15 cellular contexts compared by ENCODE assay signal in the genomic region with DNA sequence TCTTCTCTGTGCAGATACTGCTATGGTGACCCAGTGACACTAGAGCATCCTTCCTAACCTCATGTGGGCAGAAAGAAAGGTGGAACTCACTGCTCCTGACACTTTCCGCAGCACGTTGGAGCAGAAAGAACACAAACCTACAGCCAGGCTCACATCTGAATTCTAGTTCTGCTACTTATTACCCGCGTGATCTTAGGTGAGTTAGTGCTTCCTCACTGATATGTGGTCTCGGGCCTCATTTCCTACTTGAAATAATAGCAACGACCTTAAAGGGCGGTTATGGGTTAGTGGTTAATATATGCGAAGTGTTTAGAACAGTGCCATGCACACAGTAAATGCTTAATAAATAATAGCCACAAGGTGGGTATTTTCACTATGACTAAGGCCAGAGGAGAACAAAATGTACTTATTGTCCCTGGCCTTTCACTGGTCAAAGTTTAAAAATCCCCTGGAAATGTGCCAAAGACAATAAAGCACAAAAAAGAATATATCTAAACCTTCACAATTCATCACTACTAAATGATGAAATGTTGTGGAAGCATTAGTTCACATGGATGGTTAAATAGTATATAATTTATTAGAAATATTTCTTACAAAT.
DNase-seq lines count a peak whose midpoint lies in the region; ATAC-seq and TF ChIP-seq lines count a peak whose summit lies in the region.
"Had no signal": no experiment of that assay in that cellular context is flagged by ENCODE, and none has a peak within 500 bp of the region (broad histone marks: within the 10 kb centered on the region; RNA-seq: fewer than 3 reads in every experiment).

No MANE protein-coding gene starts in this region.

- no peak for TF ChIP-seq CTCF in MCF 10A (IDR thresholded peaks at IDR 0.05; ENCODE audit: unreplicated experiment)
- TF ChIP-seq CTCF in breast epithelium (IDR thresholded peaks at IDR 0.05): no peak
- no peak for TF ChIP-seq CTCF in stomach (IDR thresholded peaks at IDR 0.05)

- DNase-seq in MCF 10A (ENCODE audit: unreplicated experiment) (peak; percentile 82), breast epithelium (ENCODE audit: low spot score in 2 of 2) (no peak), dermis microvascular lymphatic vessel endothelial cell (ENCODE audit: low read depth in 2 of 2) (peak; percentile 45 to 81), NCI-H526 (lab: John Stamatoyannopoulos, UW) (no peak), stomach (no peak), T1000 (lab: John Stamatoyannopoulos, UW) (no peak)
- DNase-seq in activated naive CD8-positive, alpha-beta T cell treated with anti-CD3 and anti-CD28 coated beads for 36 hours: no peak
- DNase-seq: 8988T; DND-41; stimulated activated CD4-positive, alpha-beta T cell treated with anti-CD3 and anti-CD28 coated beads, Interleukin-2, amount 100 ng/mL, for 24 hours; T-helper 9 cell had no signal

- no peak overlapping the region for H3K27ac ChIP-seq in breast epithelium
- H3K27ac ChIP-seq in stomach: peak overlapping the region in 2 of 5 donors; percentile 21 to 44

- TF ChIP-seq POLR2A in breast epithelium (IDR thresholded peaks at IDR 0.05): no peak
- no peak for TF ChIP-seq POLR2A in stomach (IDR thresholded peaks at IDR 0.05)

- no peaks in the 10 kb centered on the region for H3K4me1 ChIP-seq in breast epithelium
- H3K4me1 ChIP-seq in stomach: peaks cover 0 to 39% (median 8%) of the 10 kb centered on the region in 4 donors

- intact Hi-C loops in MCF 10A (cut with micrococcal nuclease): loop anchor here (1.0 to 5.0 kb wide), 2 partner anchors 93 to 206 kb away; no protein-coding TSS in a partner anchor
- intact Hi-C loops in breast epithelium (cut with DNase I; ENCODE audit: low total_unique reads): no loop called here
- intact Hi-C loops in stomach (cut with DNase I; ENCODE audit: low total_unique reads): loop anchor here (5.0 kb wide), 1 partner anchor 221 kb away; no protein-coding TSS in a partner anchor

- no peaks in the 10 kb centered on the region for H3K9me3 Mint-ChIP-seq in MCF 10A (ENCODE audit: unreplicated experiment)
- no peaks in the 10 kb centered on the region for H3K9me3 Mint-ChIP-seq in activated naive CD8-positive, alpha-beta T cell treated with anti-CD3 and anti-CD28 coated beads for 36 hours
- H3K9me3 Mint-ChIP-seq: IgD-negative memory B cell had no signal

- TF ChIP-seq EP300 in stomach (IDR thresholded peaks at IDR 0.05): no peak

- WGBS in stomach, 5 donors: 64 to 74% (median 70%) methylated on average over 8 of the region's 8 CpGs

- peak; percentile 84 for ATAC-seq in HG03108 (IDR thresholded peaks at IDR 0.05; ENCODE audit: unreplicated experiment)

- H3K27ac Mint-ChIP-seq in MCF 10A (ENCODE audit: low read depth, unreplicated experiment): peak overlapping the region; percentile 77
- no peak overlapping the region for H3K27ac Mint-ChIP-seq in activated naive CD8-positive, alpha-beta T cell treated with anti-CD3 and anti-CD28 coated beads for 36 hours

- no TSS peak for BruUV-seq in MCF 10A (replicated peaks; lab: Mats Ljungman, UMichigan)

- CTCF ChIA-PET in MCF 10A (lab: Yijun Ruan, JAX): interaction anchor here (0.7 to 3.1 kb wide), 10 partner anchors 22 to 228 kb away, joined by 3 to 35 read pairs (median 14); partner anchors contain the start of gene MYL12A

- no peaks in the 10 kb centered on the region for H3K36me3 Mint-ChIP-seq in MCF 10A (ENCODE audit: insufficient read depth, unreplicated experiment)
- H3K36me3 Mint-ChIP-seq in activated naive CD8-positive, alpha-beta T cell treated with anti-CD3 and anti-CD28 coated beads for 36 hours: no peaks in the 10 kb centered on the region

- POLR2A ChIA-PET in MCF 10A (lab: Yijun Ruan, JAX): interaction anchor here (3.1 kb wide), 1 partner anchor 94 kb away, joined by 23 read pairs; the partner anchor contains the start of gene MYL12A

- H3K27me3 ChIP-seq in breast epithelium (no peaks in the 10 kb centered on the region), stomach (no peaks in the 10 kb centered on the region)

- H3K9me3 ChIP-seq in breast epithelium (no peaks in the 10 kb centered on the region), stomach (no peaks in the 10 kb centered on the region)

- no peaks in the 10 kb centered on the region for H3K27me3 Mint-ChIP-seq in MCF 10A (ENCODE audit: insufficient read depth, unreplicated experiment)
- no peaks in the 10 kb centered on the region for H3K27me3 Mint-ChIP-seq in activated naive CD8-positive, alpha-beta T cell treated with anti-CD3 and anti-CD28 coated beads for 36 hours
- H3K27me3 Mint-ChIP-seq: IgD-negative memory B cell had no signal

- H3K4me1 Mint-ChIP-seq in MCF 10A (ENCODE audit: insufficient read depth, unreplicated experiment): peaks cover 52% of the 10 kb centered on the region
- H3K4me1 Mint-ChIP-seq in activated naive CD8-positive, alpha-beta T cell treated with anti-CD3 and anti-CD28 coated beads for 36 hours: peaks cover 3% of the 10 kb centered on the region

- H3K4me3 Mint-ChIP-seq in MCF 10A (ENCODE audit: unreplicated experiment): no peak overlapping the region
- no peak overlapping the region for H3K4me3 Mint-ChIP-seq in activated naive CD8-positive, alpha-beta T cell treated with anti-CD3 and anti-CD28 coated beads for 36 hours
- H3K4me3 Mint-ChIP-seq: IgD-negative memory B cell, neural crest cell had no signal

- no peak overlapping the region for H3K4me3 ChIP-seq in breast epithelium
- H3K4me3 ChIP-seq in stomach: no peak overlapping the region
- H3K4me3 ChIP-seq: coronary artery had no signal

- no peaks in the 10 kb centered on the region for H3K36me3 ChIP-seq in breast epithelium
- no peaks in the 10 kb centered on the region for H3K36me3 ChIP-seq in stomach

Comparison
In these comparisons a context has a peak if more than half of its experiments do, and no peak if none do; other contexts are left out.
1. DNase-seq: peak in MCF 10A (single experiment) and dermis microvascular lymphatic vessel endothelial cell (2 of 2); none in breast epithelium (0 of 2), NCI-H526 (0 of 2), activated naive CD8-positive, alpha-beta T cell treated with anti-CD3 and anti-CD28 coated beads for 36 hours (single experiment), stomach (single experiment) and T1000 (single experiment).